Comparison of ENCODE assay signal across 8 cellular contexts in the genomic region with DNA sequence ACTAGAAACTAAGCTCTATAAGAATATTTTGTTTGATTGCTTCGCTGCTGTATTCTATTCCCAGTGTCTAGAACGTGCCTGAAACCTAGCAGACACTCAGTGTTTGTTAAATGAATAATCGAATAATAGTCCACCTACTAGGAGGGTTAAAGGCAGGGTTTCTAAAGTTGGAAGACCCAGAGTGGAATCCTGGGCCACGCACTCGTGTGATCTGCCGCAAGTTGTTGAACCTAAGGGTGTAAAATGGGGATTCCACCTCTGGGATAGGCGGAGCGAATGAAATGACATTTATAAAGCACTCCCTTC. TPM values are rescaled to one million over a fixed set of nuclear protein-coding genes. Genes with fewer than 3 reads are reported as not detected.
A peak's percentile ranks its signal among the peaks of the same experiment; 100 is the strongest.
DNase-seq lines count a peak whose midpoint lies in the region; ATAC-seq, FAIRE-seq and TF ChIP-seq lines count a peak whose summit lies in the region.

No MANE protein-coding gene starts in this region.

- H3K4me1 ChIP-seq in A549 (peaks cover 33% of the 10 kb centered on the region), mononuclear cell (ENCODE audit: insufficient read depth, low read length) (peaks cover 23% of the 10 kb centered on the region)

- POLR2A ChIA-PET in A549 (lab: Yijun Ruan, JAX), result interaction anchor here (0.6 to 2.2 kb wide), 4 partner anchors 18 to 110 kb away, joined by 3 to 13 read pairs (median 6); a partner anchor contains a TSS

- DNase-seq in A549 (ENCODE audit: low read depth in 1 of 2, low spot score in 1 of 2) (no peak), HFFc6 (no peak), astrocyte of the spinal cord (ENCODE audit: low read depth, low spot score) (no peak), HCEC 1CT (no peak)

- TF ChIP-seq CTCF in A549 (IDR thresholded peaks at IDR 0.05), result no peak
- TF ChIP-seq CTCF in HFFc6 (IDR thresholded peaks at IDR 0.05), result no peak
- TF ChIP-seq CTCF in astrocyte of the spinal cord (IDR thresholded peaks at IDR 0.05; ENCODE audit: low read depth, low read length), result no peak

- ATAC-seq in A549 (peak in 1 of 2 experiments; percentile 49; a peak in 4 of 6 replicates), GM19328 (IDR thresholded peaks at IDR 0.05; ENCODE audit: unreplicated experiment) (no peak), GM19035 (IDR thresholded peaks at IDR 0.05; ENCODE audit: unreplicated experiment) (no peak), HG02763 (IDR thresholded peaks at IDR 0.05; ENCODE audit: unreplicated experiment) (no peak)

- FAIRE-seq in A549 (lab: Jason Lieb, UNC), result no peak

- peaks cover 5% of the 10 kb centered on the region; the same call in 1 of the 2 replicates for H3K27me3 Mint-ChIP-seq in HFFc6 (ENCODE audit: insufficient read depth)

- CTCF ChIA-PET in A549 (lab: Yijun Ruan, JAX), result interaction anchor here (1.2 to 19.2 kb wide), 3 partner anchors 22 to 319 kb away, joined by 4 to 316 read pairs (median 4); no protein-coding TSS in a partner anchor

- in situ Hi-C loops in astrocyte of the spinal cord (cut with HindIII; ENCODE audit: low sequenced_read_pairs), result no loop called here

- peak overlapping the region; percentile 60 to 76; a peak in 5 of 6 replicates for H3K27ac ChIP-seq in A549

- TF ChIP-seq POLR2A in A549 (IDR thresholded peaks at IDR 0.05; ENCODE audit: low read length), result no peak

- H3K4me1 Mint-ChIP-seq in HFFc6 (ENCODE audit: low read depth), result peaks cover 22% of the 10 kb centered on the region

- no peaks in the 10 kb centered on the region for H3K36me3 Mint-ChIP-seq in HFFc6 (ENCODE audit: low read depth)

- no peaks in the 10 kb centered on the region for H3K9me3 Mint-ChIP-seq in HFFc6

- H3K4me3 ChIP-seq in A549 (peak overlapping the region; percentile 45), astrocyte of the spinal cord (ENCODE audit: low read depth, low read length) (peak overlapping the region; percentile 40), mononuclear cell (ENCODE audit: low read length) (peak overlapping the region; percentile 5)

- H3K9me3 ChIP-seq in A549, result no peaks in the 10 kb centered on the region
- H3K9me3 ChIP-seq in mononuclear cell (ENCODE audit: low read depth, low read length), result no peaks in the 10 kb centered on the region

- TF ChIP-seq EP300 in A549 (IDR thresholded peaks at IDR 0.05), result no peak

- H3K27me3 ChIP-seq in mononuclear cell (ENCODE audit: insufficient read depth, low read length), result no peaks in the 10 kb centered on the region

- H3K4me2 ChIP-seq in A549, result peak overlapping the region; percentile 100

- TF ChIP-seq RAD21 in A549 (conservative IDR thresholded peaks at IDR 0.05 in 1 of 2, IDR thresholded peaks at IDR 0.05 in 1 of 2), result no peak

- peak overlapping the region; percentile 81 for H3K4me3 Mint-ChIP-seq in HFFc6

- 10% methylated on average over 8 of the region's 8 CpGs for WGBS in A549 (ENCODE audit: missing lambda C conversion rate)

- peak overlapping the region; percentile 46 for H3K27ac Mint-ChIP-seq in HFFc6

TF ChIP-seq in A549, 52 proteins besides CTCF, POLR2A, EP300 and RAD21:
- TF ChIP-seq BHLHE40 (IDR thresholded peaks at IDR 0.05; ENCODE audit: low read depth, low read length) (no peak), NFE2L2 (conservative IDR thresholded peaks at IDR 0.05; ENCODE audit: low read length) (no peak), CBX8 (IDR thresholded peaks at IDR 0.05) (no peak), FOXS1 (CRISPR knock-in tag; IDR thresholded peaks at IDR 0.05) (no peak), ZC3H11A (IDR thresholded peaks at IDR 0.05) (no peak), SREBF2 (IDR thresholded peaks at IDR 0.05) (no peak), POLR2AphosphoS2 (conservative IDR thresholded peaks at IDR 0.05; ENCODE audit: low read length) (no peak), PHF8 (IDR thresholded peaks at IDR 0.05; ENCODE audit: borderline replicate concordance, low read depth) (no peak), RARB (CRISPR knock-in tag; IDR thresholded peaks at IDR 0.05) (no peak)
- TF ChIP-seq, protein P1, sequence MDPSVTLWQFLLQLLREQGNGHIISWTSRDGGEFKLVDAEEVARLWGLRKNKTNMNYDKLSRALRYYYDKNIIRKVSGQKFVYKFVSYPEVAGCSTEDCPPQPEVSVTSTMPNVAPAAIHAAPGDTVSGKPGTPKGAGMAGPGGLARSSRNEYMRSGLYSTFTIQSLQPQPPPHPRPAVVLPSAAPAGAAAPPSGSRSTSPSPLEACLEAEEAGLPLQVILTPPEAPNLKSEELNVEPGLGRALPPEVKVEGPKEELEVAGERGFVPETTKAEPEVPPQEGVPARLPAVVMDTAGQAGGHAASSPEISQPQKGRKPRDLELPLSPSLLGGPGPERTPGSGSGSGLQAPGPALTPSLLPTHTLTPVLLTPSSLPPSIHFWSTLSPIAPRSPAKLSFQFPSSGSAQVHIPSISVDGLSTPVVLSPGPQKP (IDR thresholded peaks at IDR 0.05; ENCODE audit: low read depth, low read length), result no peak
- TF ChIP-seq, protein P2, sequence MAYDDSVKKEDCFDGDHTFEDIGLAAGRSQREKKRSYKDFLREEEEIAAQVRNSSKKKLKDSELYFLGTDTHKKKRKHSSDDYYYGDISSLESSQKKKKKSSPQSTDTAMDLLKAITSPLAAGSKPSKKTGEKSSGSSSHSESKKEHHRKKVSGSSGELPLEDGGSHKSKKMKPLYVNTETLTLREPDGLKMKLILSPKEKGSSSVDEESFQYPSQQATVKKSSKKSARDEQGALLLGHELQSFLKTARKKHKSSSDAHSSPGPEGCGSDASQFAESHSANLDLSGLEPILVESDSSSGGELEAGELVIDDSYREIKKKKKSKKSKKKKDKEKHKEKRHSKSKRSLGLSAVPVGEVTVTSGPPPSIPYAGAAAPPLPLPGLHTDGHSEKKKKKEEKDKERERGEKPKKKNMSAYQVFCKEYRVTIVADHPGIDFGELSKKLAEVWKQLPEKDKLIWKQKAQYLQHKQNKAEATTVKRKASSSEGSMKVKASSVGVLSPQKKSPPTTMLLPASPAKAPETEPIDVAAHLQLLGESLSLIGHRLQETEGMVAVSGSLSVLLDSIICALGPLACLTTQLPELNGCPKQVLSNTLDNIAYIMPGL (CRISPR knock-in tag; IDR thresholded peaks at IDR 0.05; ENCODE audit: borderline replicate concordance), result no peak

RNA-seq across cellular contexts. Expression of a gene that starts 0.7 kb away (rescaled TPM):
- polyA plus RNA-seq in A549 (2011; rRNA removed) (13.5 and 16.0 TPM in 2 replicates), A549 (2017; fragmentation: RNase III; extraction: RNeasy Plus Mini Kit Qiagen cat#74134 plus additional on column Dnase treatment) (18.0 to 39.3 TPM (median 31.8 TPM) in 3 replicates)
- polyA plus RNA-seq in A549 (2012; cell fraction: cytosol; rRNA removed), result 14.0 and 21.0 TPM in 2 replicates
- 19.8 and 27.8 TPM in 2 replicates for polyA plus RNA-seq in A549 (2012; cell fraction: nucleus; rRNA removed)
- polyA minus RNA-seq in A549 (2011; rRNA and poly(A)+ RNA removed), result 12.3 and 20.3 TPM in 2 replicates
- 10 to 100 TPM; 14.4 to 21.4 (median 18.9) TPM for total RNA-seq in HFFc6 (2021; fragmentation: NEBNext Ultra II Directional; extraction: Animal tissue kit (Norgen Biotek cat#: 25700))
- total RNA-seq in mononuclear cell, result 3.4 TPM

RNA-seq across cellular contexts. Expression of a gene that starts 35.4 kb away (rescaled TPM):
- polyA plus RNA-seq in A549 (2011; rRNA removed) (0.19 TPM in 1 of 2 replicates, not detected in the other), A549 (2017; fragmentation: RNase III; extraction: RNeasy Plus Mini Kit Qiagen cat#74134 plus additional on column Dnase treatment) (0.24 to 0.37 TPM (median 0.26 TPM) in 3 replicates)
- polyA plus RNA-seq in A549 (2012; cell fraction: cytosol; rRNA removed), result 0.36 and 0.73 TPM in 2 replicates
- polyA plus RNA-seq in A549 (2012; cell fraction: nucleus; rRNA removed), result 6.9 and 7.1 TPM in 2 replicates
- polyA minus RNA-seq in A549 (2011; rRNA and poly(A)+ RNA removed), result not detected in 2 replicates
- under 1 TPM in 3 of 6 experiments, not detected in 3; 0.40 to 0.87 (median 0.55) TPM for total RNA-seq in HFFc6 (2021; fragmentation: NEBNext Ultra II Directional; extraction: Animal tissue kit (Norgen Biotek cat#: 25700))
- total RNA-seq in mononuclear cell, result 1.8 TPM

RNA-seq across cellular contexts. Expression of a gene that starts 47.6 kb away (rescaled TPM):
- 5.3 and 5.5 TPM in 2 replicates for polyA plus RNA-seq in A549 (2011; rRNA removed)
- polyA plus RNA-seq in A549 (2012; cell fraction: cytosol; rRNA removed), result 9.7 and 12.3 TPM in 2 replicates
- 65.3 and 90.1 TPM in 2 replicates for polyA plus RNA-seq in A549 (2012; cell fraction: nucleus; rRNA removed)
- polyA plus RNA-seq in A549 (2017; fragmentation: RNase III; extraction: RNeasy Plus Mini Kit Qiagen cat#74134 plus additional on column Dnase treatment), result 13.7 to 17.1 TPM (median 17.1 TPM) in 3 replicates
- 8.9 and 10.5 TPM in 2 replicates for polyA minus RNA-seq in A549 (2011; rRNA and poly(A)+ RNA removed)
- 10 to 100 TPM; 34.7 to 40.6 (median 38.5) TPM for total RNA-seq in HFFc6 (2021; fragmentation: NEBNext Ultra II Directional; extraction: Animal tissue kit (Norgen Biotek cat#: 25700))
- total RNA-seq in mononuclear cell, result 153 TPM

RNA-seq across cellular contexts. Expression of a gene that starts 47.8 kb away (rescaled TPM):
- polyA plus RNA-seq in A549 (2011; rRNA removed) (0.36 and 0.52 TPM in 2 replicates), A549 (2017; fragmentation: RNase III; extraction: RNeasy Plus Mini Kit Qiagen cat#74134 plus additional on column Dnase treatment) (0.13 to 0.37 TPM (median 0.19 TPM) in 3 replicates)
- 0.57 and 0.65 TPM in 2 replicates for polyA plus RNA-seq in A549 (2012; cell fraction: cytosol; rRNA removed)
- 1.1 and 1.4 TPM in 2 replicates for polyA plus RNA-seq in A549 (2012; cell fraction: nucleus; rRNA removed)
- 1.2 and 1.8 TPM in 2 replicates for polyA minus RNA-seq in A549 (2011; rRNA and poly(A)+ RNA removed)
- under 1 TPM; 0.20 to 0.47 (median 0.28) TPM for total RNA-seq in HFFc6 (2021; fragmentation: NEBNext Ultra II Directional; extraction: Animal tissue kit (Norgen Biotek cat#: 25700))
- total RNA-seq in mononuclear cell, result 0.21 TPM

RNA-seq across cellular contexts. Expression of a gene that starts 54.6 kb away (rescaled TPM):
- polyA plus RNA-seq in A549 (2011; rRNA removed) (0.32 and 0.47 TPM in 2 replicates), A549 (2017; fragmentation: RNase III; extraction: RNeasy Plus Mini Kit Qiagen cat#74134 plus additional on column Dnase treatment) (1.5 to 3.7 TPM (median 3.1 TPM) in 3 replicates)
- polyA plus RNA-seq in A549 (2012; cell fraction: cytosol; rRNA removed), result 0.70 and 0.96 TPM in 2 replicates
- 1.6 and 1.9 TPM in 2 replicates for polyA plus RNA-seq in A549 (2012; cell fraction: nucleus; rRNA removed)
- polyA minus RNA-seq in A549 (2011; rRNA and poly(A)+ RNA removed), result 0.12 and 0.24 TPM in 2 replicates
- total RNA-seq in HFFc6 (2021; fragmentation: NEBNext Ultra II Directional; extraction: Animal tissue kit (Norgen Biotek cat#: 25700)), result under 1 TPM; 0.50 to 0.99 (median 0.86) TPM
- total RNA-seq in mononuclear cell, result 0.10 TPM
